Comparison of ENCODE assay signal across 11 cellular contexts in genomic region chr4:169660929-169661328, GRCh38. TPM values are rescaled to one million over a fixed set of nuclear protein-coding genes. Genes with fewer than 3 reads are reported as not detected.
DNase-seq lines count a peak whose midpoint lies in the region; ATAC-seq, FAIRE-seq and TF ChIP-seq lines count a peak whose summit lies in the region.
"Had no signal": no experiment of that assay in that cellular context is flagged by ENCODE, and none has a peak within 500 bp of the region (broad histone marks: within the 10 kb centered on the region; RNA-seq: fewer than 3 reads in every experiment).

No MANE protein-coding gene starts in this region.

- no peaks in the 10 kb centered on the region for H3K27me3 ChIP-seq in BE2C
- no peaks in the 10 kb centered on the region for H3K27me3 ChIP-seq in naive thymus-derived CD4-positive, alpha-beta T cell (ENCODE audit: control insufficient read depth in 2 of 2, insufficient read depth in 2 of 2, low read length in 2 of 2)
- H3K27me3 ChIP-seq in small intestine (ENCODE audit: control insufficient read depth in 2 of 2, insufficient read depth in 2 of 2, low read length in 2 of 2), result no peaks in the 10 kb centered on the region
- H3K27me3 ChIP-seq: spleen had no signal

- H3K27ac Mint-ChIP-seq in naive thymus-derived CD4-positive, alpha-beta T cell, result no peak overlapping the region

- DNase-seq in BE2C (no peak), KBM-7 (peak; percentile 23), choroid plexus epithelial cell (ENCODE audit: low read depth) (no peak), SKM-1 treated with dmso at 0.1 percent for 144 hours (lab: John Stamatoyannopoulos, UW; ENCODE audit: unreplicated experiment) (no peak), GM19238 (ENCODE audit: insufficient read length, low spot score) (no peak), mucosa of descending colon (no peak), small intestine (no peak)
- DNase-seq in naive thymus-derived CD4-positive, alpha-beta T cell, result no peak
- DNase-seq: GOT3, NCI-H1417 treated with DMSO at 0.1 percent for 48 hours, spleen had no signal

- H3K4me1 ChIP-seq in BE2C (peaks cover 15% of the 10 kb centered on the region), mucosa of descending colon (ENCODE audit: low read depth) (peaks cover 25% of the 10 kb centered on the region), small intestine (ENCODE audit: control insufficient read depth in 2 of 2, insufficient read depth in 1 of 2, low read depth in 1 of 2, low read length in 1 of 2) (peaks cover 3 to 4% of the 10 kb centered on the region in 2 donors)
- peaks cover 0 to 14% of the 10 kb centered on the region in 2 donors for H3K4me1 ChIP-seq in naive thymus-derived CD4-positive, alpha-beta T cell (ENCODE audit: control insufficient read depth in 2 of 2, insufficient read depth in 2 of 2, low read length in 2 of 2)

- no peaks in the 10 kb centered on the region for H3K36me3 ChIP-seq in BE2C
- no peaks in the 10 kb centered on the region for H3K36me3 ChIP-seq in naive thymus-derived CD4-positive, alpha-beta T cell (ENCODE audit: control insufficient read depth in 2 of 3, insufficient read depth in 3 of 3, low read length in 3 of 3)
- H3K36me3 ChIP-seq in mucosa of descending colon (ENCODE audit: low read depth), result no peaks in the 10 kb centered on the region
- no peaks in the 10 kb centered on the region for H3K36me3 ChIP-seq in small intestine (ENCODE audit: control insufficient read depth in 2 of 2, insufficient read depth in 2 of 2, low read length in 2 of 2)

- ATAC-seq in naive thymus-derived CD4-positive, alpha-beta T cell, result no peak
- ATAC-seq in mucosa of descending colon, result no peak

- FAIRE-seq in small intestine (lab: Jason Lieb, UNC), result no peak

- no peaks in the 10 kb centered on the region for H3K27me3 Mint-ChIP-seq in naive thymus-derived CD4-positive, alpha-beta T cell

- TF ChIP-seq CTCF in BE2C (IDR thresholded peaks at IDR 0.05; ENCODE audit: low read depth, low read length) (no peak), choroid plexus epithelial cell (conservative IDR thresholded peaks at IDR 0.05; ENCODE audit: low read depth, low read length) (no peak), mucosa of descending colon (IDR thresholded peaks at IDR 0.05) (no peak)

- H3K4me3 ChIP-seq in BE2C (ENCODE audit: low read depth, low read length), result peak overlapping the region; percentile 76
- H3K4me3 ChIP-seq in choroid plexus epithelial cell (ENCODE audit: low read depth, low read length), result peak overlapping the region; percentile 56
- no peak overlapping the region for H3K4me3 ChIP-seq in naive thymus-derived CD4-positive, alpha-beta T cell (ENCODE audit: low read length)
- no peak overlapping the region for H3K4me3 ChIP-seq in mucosa of descending colon
- no peak overlapping the region for H3K4me3 ChIP-seq in small intestine (ENCODE audit: low read depth in 1 of 2, low read length in 2 of 2)

- no peak overlapping the region for H3K4me3 Mint-ChIP-seq in naive thymus-derived CD4-positive, alpha-beta T cell

- intact Hi-C loops in naive thymus-derived CD4-positive, alpha-beta T cell (cut with micrococcal nuclease), result loop anchor here (1.0 to 5.0 kb wide), 6 partner anchors 36 to 1181 kb away; partner anchors contain the start of genes CLCN3 (in 2 of the 2), NEK1 (in 2 of the 2), DDX60L (in 1 of the 2) and HPF1 (in 1 of the 2)
- intact Hi-C loops in mucosa of descending colon (cut with DNase I, micrococcal nuclease), result no loop called here

- CTCF ChIA-PET in naive thymus-derived CD4-positive, alpha-beta T cell (lab: Charles Lee), result interaction anchor here (0.6 kb wide), 1 partner anchor 1088 kb away, joined by 3 read pairs; no protein-coding TSS in a partner anchor

- H3K9me3 Mint-ChIP-seq in naive thymus-derived CD4-positive, alpha-beta T cell, result peaks cover 0 to 2% (median 0%) of the 10 kb centered on the region in 11 donors

- peak overlapping the region; percentile 63 for H3K27ac ChIP-seq in naive thymus-derived CD4-positive, alpha-beta T cell (ENCODE audit: low read depth, low read length)
- no peak overlapping the region for H3K27ac ChIP-seq in small intestine (ENCODE audit: low read depth in 1 of 2, low read length in 1 of 2)

- 38 to 60% (median 45%) methylated on average over 3 of the region's 3 CpGs for WGBS in small intestine, 3 donors

- peaks cover 23 to 71% (median 46%) of the 10 kb centered on the region in 7 donors for H3K4me1 Mint-ChIP-seq in naive thymus-derived CD4-positive, alpha-beta T cell

- H3K36me3 Mint-ChIP-seq in naive thymus-derived CD4-positive, alpha-beta T cell, result peaks cover 2 to 17% (median 9%) of the 10 kb centered on the region in 5 donors

- H3K9me3 ChIP-seq in BE2C (no peaks in the 10 kb centered on the region), mucosa of descending colon (no peaks in the 10 kb centered on the region), small intestine (ENCODE audit: control insufficient read depth, low read depth) (no peaks in the 10 kb centered on the region)
- no peaks in the 10 kb centered on the region for H3K9me3 ChIP-seq in naive thymus-derived CD4-positive, alpha-beta T cell (ENCODE audit: control insufficient read depth in 2 of 3, low read length in 3 of 3)
- H3K9me3 ChIP-seq: spleen had no signal

- POLR2A ChIA-PET in naive thymus-derived CD4-positive, alpha-beta T cell (lab: Charles Lee), result interaction anchor here (0.7 to 3.7 kb wide), 2 partner anchors 41 to 47 kb away, joined by 3 to 15 read pairs; partner anchors contain the start of gene CLCN3

- in situ Hi-C loops in KBM-7 (cut with MboI; ENCODE audit: low pct_unique_long_range_greater_than_20kb, low sequenced_read_pairs), result no loop called here

RNA-seq across cellular contexts. Expression of gene CLCN3, which starts 40.6 kb away (rescaled TPM):
- 28.5 TPM for polyA plus RNA-seq in BE2C (2012; ENCODE audit: insufficient read depth, insufficient read length, low read depth)
- 10 to 100 TPM; 15.5 to 35.0 (median 29.3) TPM for total RNA-seq in naive thymus-derived CD4-positive, alpha-beta T cell
- polyA plus RNA-seq in naive thymus-derived CD4-positive, alpha-beta T cell, result 10 to 100 TPM in 1 of 2 donors, 1 to 10 TPM in 1; 7.6 to 17.7 TPM
- 100 to 1,000 TPM in 2 of 3 donors, 10 to 100 TPM in 1; 68.2 to 127 (median 125) TPM for total RNA-seq in mucosa of descending colon
- 10 to 100 TPM in 1 of 3 donors, 1 to 10 TPM in 2; 8.6 to 30.0 (median 8.7) TPM for polyA plus RNA-seq in small intestine

RNA-seq across cellular contexts. Expression of gene NEK1, which starts 48.5 kb away (rescaled TPM):
- polyA plus RNA-seq in BE2C (2012; ENCODE audit: insufficient read depth, insufficient read length, low read depth), result 4.6 TPM
- total RNA-seq in naive thymus-derived CD4-positive, alpha-beta T cell, result 10 to 100 TPM; 13.7 to 21.0 (median 17.4) TPM
- 10 to 100 TPM in 1 of 2 donors, 1 to 10 TPM in 1; 7.8 to 11.9 TPM for polyA plus RNA-seq in naive thymus-derived CD4-positive, alpha-beta T cell
- total RNA-seq in mucosa of descending colon, result 10 to 100 TPM in 2 of 3 donors, 1 to 10 TPM in 1; 8.2 to 16.6 (median 10.8) TPM
- polyA plus RNA-seq in small intestine, result 1 to 10 TPM; 2.7 to 4.4 (median 2.7) TPM

Comparison
In these comparisons a context has a peak if more than half of its experiments do, and no peak if none do; other contexts are left out.
1. H3K4me3 ChIP-seq: peak in BE2C (single experiment) and choroid plexus epithelial cell (single experiment); none in naive thymus-derived CD4-positive, alpha-beta T cell (single experiment), mucosa of descending colon (single experiment) and small intestine (0 of 2).
2. intact Hi-C loops: an anchor here in naive thymus-derived CD4-positive, alpha-beta T cell (1.0 to 5.0 kb wide); none called in mucosa of descending colon.